Comparison of ENCODE assay signal across 13 cellular contexts in genomic region chr9:122383992-122384461, GRCh38. TPM values are rescaled to one million over a fixed set of nuclear protein-coding genes. Genes with fewer than 3 reads are reported as not detected.
DNase-seq lines count a peak whose midpoint lies in the region; ATAC-seq and TF ChIP-seq lines count a peak whose summit lies in the region.
"Had no signal": no experiment of that assay in that cellular context is flagged by ENCODE, and none has a peak within 500 bp of the region (broad histone marks: within the 10 kb centered on the region; RNA-seq: fewer than 3 reads in every experiment).

No MANE protein-coding gene starts in this region.

- intact Hi-C loops in esophagus squamous epithelium (cut with DNase I) (no loop called here), gastrocnemius medialis (cut with DNase I; ENCODE audit: low total_unique reads) (no loop called here)

- no peak for TF ChIP-seq POLR2A in esophagus squamous epithelium (IDR thresholded peaks at IDR 0.05)
- TF ChIP-seq POLR2A in gastrocnemius medialis (IDR thresholded peaks at IDR 0.05), result no peak

- no peak for TF ChIP-seq CTCF in esophagus squamous epithelium (IDR thresholded peaks at IDR 0.05)
- no peak for TF ChIP-seq CTCF in gastrocnemius medialis (IDR thresholded peaks at IDR 0.05 in 4 of 5, conservative IDR thresholded peaks at IDR 0.05 in 1 of 5)

- CTCF ChIA-PET in HEK293T (lab: Yijun Ruan, JAX), result no interaction called here

- H3K27ac ChIP-seq in esophagus squamous epithelium (peak overlapping the region in 3 of 4 donors; percentile 6 to 58 (median 23)), gastrocnemius medialis (no peak overlapping the region)
- H3K27ac ChIP-seq: colonic mucosa, suprapubic skin had no signal

- 53 to 58% methylated on average over 7 of the region's 7 CpGs for WGBS in esophagus squamous epithelium, 2 donors

- in situ Hi-C loops in gastrocnemius medialis (cut with MboI; ENCODE audit: low sequenced_read_pairs in 4 of 4), result no loop called here

- H3K27me3 ChIP-seq in esophagus squamous epithelium, result no peaks in the 10 kb centered on the region
- no peaks in the 10 kb centered on the region for H3K27me3 ChIP-seq in gastrocnemius medialis
- H3K27me3 ChIP-seq: colonic mucosa, suprapubic skin had no signal

- H3K36me3 ChIP-seq in esophagus squamous epithelium (peaks cover 0 to 71% (median 0%) of the 10 kb centered on the region in 3 donors), gastrocnemius medialis (no peaks in the 10 kb centered on the region)
- H3K36me3 ChIP-seq: colonic mucosa, suprapubic skin had no signal

- H3K4me1 ChIP-seq in esophagus squamous epithelium, result peaks cover 0 to 14% (median 4%) of the 10 kb centered on the region in 3 donors
- peaks cover 0 to 8% of the 10 kb centered on the region in 2 donors for H3K4me1 ChIP-seq in gastrocnemius medialis
- H3K4me1 ChIP-seq: colonic mucosa had no signal

- H3K9me3 ChIP-seq in esophagus squamous epithelium, result peaks cover 0 to 4% (median 0%) of the 10 kb centered on the region in 3 donors
- no peaks in the 10 kb centered on the region for H3K9me3 ChIP-seq in gastrocnemius medialis
- H3K9me3 ChIP-seq: colonic mucosa, suprapubic skin had no signal

- POLR2A ChIA-PET in HEK293T (lab: Yijun Ruan, JAX), result no interaction called here

- peak; percentile 28 for DNase-seq in activated CD8-positive, alpha-beta memory T cell treated with anti-CD3 and anti-CD28 coated beads for 24 hours
- no peak for DNase-seq in activated CD8-positive, alpha-beta memory T cell treated with anti-CD3 and anti-CD28 coated beads, Interleukin-2, amount 50 U/mL, for 4 hours
- peak; percentile 1 for DNase-seq in MV-4-11 (lab: John Stamatoyannopoulos, UW)
- DNase-seq in esophagus squamous epithelium (lab: John Stamatoyannopoulos, UW), result no peak
- DNase-seq in gastrocnemius medialis, result no peak
- no peak for DNase-seq in HEK293T (ENCODE audit: extremely low spot score)
- DNase-seq: activated CD4-positive, alpha-beta T cell treated with anti-CD3 and anti-CD28 coated beads for 48 hours; activated naive CD4-positive, alpha-beta T cell treated with anti-CD3 and anti-CD28 coated beads, Interleukin-2, amount 50 U/mL, for 16 hours; colonic mucosa; NCI-H526 had no signal

- peak; percentile 18 to 73 for ATAC-seq in gastrocnemius medialis
- no peak for ATAC-seq in HG03442 (IDR thresholded peaks at IDR 0.05; ENCODE audit: unreplicated experiment)
- ATAC-seq in GM18867 (IDR thresholded peaks at IDR 0.05; ENCODE audit: unreplicated experiment), result no peak

- no peak overlapping the region for H3K4me3 ChIP-seq in esophagus squamous epithelium
- H3K4me3 ChIP-seq in gastrocnemius medialis, result no peak overlapping the region
- H3K4me3 ChIP-seq: colonic mucosa, suprapubic skin had no signal

TF ChIP-seq in HEK293T, 16 proteins besides CTCF, POLR2A, EP300 and RAD21:
- no peak for TF ChIP-seq LEF1 (IDR thresholded peaks at IDR 0.05; ENCODE audit: borderline replicate concordance)
- no peak for TF ChIP-seq HDGF (IDR thresholded peaks at IDR 0.05; ENCODE audit: borderline replicate concordance)
- TF ChIP-seq BHLHE40 (IDR thresholded peaks at IDR 0.05; ENCODE audit: borderline replicate concordance), result no peak
- TF ChIP-seq SP1 (IDR thresholded peaks at IDR 0.05), result no peak
- no peak for TF ChIP-seq SUZ12 (IDR thresholded peaks at IDR 0.05)
- no peak for TF ChIP-seq FOXA1 (IDR thresholded peaks at IDR 0.05)
- no peak for TF ChIP-seq ARNT (IDR thresholded peaks at IDR 0.05)

RNA-seq across cellular contexts. Expression of gene PTGS1, which starts 13.2 kb away (rescaled TPM):
- 10 to 100 TPM; 15.6 to 36.1 (median 30.3) TPM for total RNA-seq in esophagus squamous epithelium
- 1 to 10 TPM in 3 of 4 donors, under 1 TPM in 1; 0.78 to 1.8 (median 1.0) TPM for total RNA-seq in gastrocnemius medialis

Comparison
In these comparisons a context has a peak if more than half of its experiments do, and no peak if none do; other contexts are left out.
1. DNase-seq: peak in activated CD8-positive, alpha-beta memory T cell treated with anti-CD3 and anti-CD28 coated beads for 24 hours (single experiment) and MV-4-11 (single experiment); none in activated CD8-positive, alpha-beta memory T cell treated with anti-CD3 and anti-CD28 coated beads, Interleukin-2, amount 50 U/mL, for 4 hours (single experiment), esophagus squamous epithelium (single experiment), gastrocnemius medialis (0 of 2) and HEK293T (single experiment).
2. H3K27ac ChIP-seq: peak in esophagus squamous epithelium (3 of 4); none in gastrocnemius medialis (0 of 4).
3. ATAC-seq: peak in gastrocnemius medialis (2 of 2); none in HG03442 (single experiment) and GM18867 (single experiment).
4. RNA of gene PTGS1, which starts 13.2 kb away (total RNA-seq): 15.6 to 36.1 TPM in esophagus squamous epithelium; 0.78 to 1.8 TPM in gastrocnemius medialis; every median in the first group is over 4 times any median in the second.